ENCODE assay signal across 18 cellular contexts in genomic region chr4:21451032-21451431, GRCh38.
DNase-seq lines count a peak whose midpoint lies in the region; FAIRE-seq and TF ChIP-seq lines count a peak whose summit lies in the region.
"Had no signal": no experiment of that assay in that cellular context is flagged by ENCODE, and none has a peak within 500 bp of the region (broad histone marks: within the 10 kb centered on the region; RNA-seq: fewer than 3 reads in every experiment).

No MANE protein-coding gene starts in this region.

- no peak overlapping the region for H3K4me3 Mint-ChIP-seq in neural progenitor cell
- H3K4me3 Mint-ChIP-seq: endodermal cell; GM23338; T-helper 1 cell treated with Interleukin-12 subunit alpha and Interleukin-12 subunit beta and Interleukin-4 antibody, amounts not matched to agents 30 μg/mL and 1 μg/mL, for 36 hours had no signal

- H3K4me2 ChIP-seq in GM23248 (ENCODE audit: unreplicated experiment) (no peak overlapping the region), neural progenitor cell (no peak overlapping the region)
- H3K4me2 ChIP-seq: GM23338 had no signal

- no peak overlapping the region for H3K27ac Mint-ChIP-seq in neural progenitor cell
- H3K27ac Mint-ChIP-seq: endodermal cell; GM23338; T-helper 1 cell treated with Interleukin-12 subunit alpha and Interleukin-12 subunit beta and Interleukin-4 antibody, amounts not matched to agents 30 μg/mL and 1 μg/mL, for 36 hours had no signal

- H3K27me3 Mint-ChIP-seq in neural progenitor cell (ENCODE audit: insufficient read depth, low read depth) = no peaks in the 10 kb centered on the region

- no peaks in the 10 kb centered on the region for H3K9me3 Mint-ChIP-seq in neural progenitor cell
- H3K9me3 Mint-ChIP-seq: endodermal cell; GM23338; T-helper 1 cell treated with Interleukin-12 subunit alpha and Interleukin-12 subunit beta and Interleukin-4 antibody, amounts not matched to agents 30 μg/mL and 1 μg/mL, for 36 hours had no signal

- WGBS in GM23248 (ENCODE audit: low coverage in 1 of 2, low lambda C conversion rate in 2 of 2, missing lambda C conversion rate in 2 of 2), 2 experiments = 0 to 12% methylated on average over 1 of the region's 1 CpG

- H3K27ac ChIP-seq in GM23248 = no peak overlapping the region
- H3K27ac ChIP-seq in neural progenitor cell = no peak overlapping the region
- H3K27ac ChIP-seq: ascending aorta, C4-2B, neutrophil, spleen had no signal

- in situ Hi-C loops in GM23248 (cut with MboI) = loop anchor here (25.0 kb wide), 1 partner anchor 664 kb away; no protein-coding TSS in a partner anchor

- 0 out of 2 replicates have a peak, but pooled peaks cover 4% of the 10 kb centered on the region for H3K4me1 ChIP-seq in GM23248 (ENCODE audit: insufficient read depth)
- no peaks in the 10 kb centered on the region for H3K4me1 ChIP-seq in neural progenitor cell
- H3K4me1 ChIP-seq: ascending aorta, spleen had no signal

- no peaks in the 10 kb centered on the region for H3K4me1 Mint-ChIP-seq in neural progenitor cell
- H3K4me1 Mint-ChIP-seq: GM23338 had no signal

- H3K4me3 ChIP-seq in GM23248 (no peak overlapping the region), neural progenitor cell (no peak overlapping the region)
- H3K4me3 ChIP-seq: ascending aorta, GM23338, spleen had no signal

- no peaks in the 10 kb centered on the region for H3K36me3 Mint-ChIP-seq in neural progenitor cell

- H3K9me3 ChIP-seq in GM23248 (ENCODE audit: low read depth) = no peaks in the 10 kb centered on the region
- no peaks in the 10 kb centered on the region for H3K9me3 ChIP-seq in neural progenitor cell (ENCODE audit: low read depth)
- H3K9me3 ChIP-seq: ascending aorta, neutrophil had no signal

- no peaks in the 10 kb centered on the region for H3K36me3 ChIP-seq in GM23248 (ENCODE audit: low read depth)
- no peaks in the 10 kb centered on the region for H3K36me3 ChIP-seq in neural progenitor cell
- H3K36me3 ChIP-seq: ascending aorta, neutrophil, spleen had no signal

- H4K20me1 ChIP-seq in GM23248 (ENCODE audit: insufficient read depth) = no peaks in the 10 kb centered on the region
- H4K20me1 ChIP-seq in neural progenitor cell (ENCODE audit: low read depth) = no peaks in the 10 kb centered on the region

- H3K79me2 ChIP-seq in GM23248 (ENCODE audit: insufficient read depth) (no peaks in the 10 kb centered on the region), neural progenitor cell (ENCODE audit: low read depth) (no peaks in the 10 kb centered on the region)

- H3K9ac ChIP-seq in GM23248 (no peak overlapping the region), neural progenitor cell (no peak overlapping the region)

- H2AFZ ChIP-seq in GM23248 (no peak overlapping the region), neural progenitor cell (replicated peaks) (no peak overlapping the region)
- H2AFZ ChIP-seq: GM23338 had no signal

- H3K27me3 ChIP-seq in GM23248 (replicated peaks; ENCODE audit: insufficient read depth) (peaks cover 10% of the 10 kb centered on the region; the same call in 1 of the 2 replicates), neural progenitor cell (no peaks in the 10 kb centered on the region)
- H3K27me3 ChIP-seq: ascending aorta, neutrophil, spleen had no signal

- peaks cover 4% of the 10 kb centered on the region; the same call in 1 of the 2 replicates for H3F3A ChIP-seq in GM23248 (ENCODE audit: insufficient read depth)
- no peaks in the 10 kb centered on the region for H3F3A ChIP-seq in neural progenitor cell (ENCODE audit: low read depth)

- DNase-seq in GM23248 (peak; percentile 55), RCC 7860 (ENCODE audit: low spot score) (peak; percentile 96), cerebellum (ENCODE audit: low spot score) (peak; percentile 62), myocyte (ENCODE audit: low read depth) (peak; percentile 79), NCI-H1048 (lab: John Stamatoyannopoulos, UW) (no peak), middle frontal gyrus (ENCODE audit: extremely low spot score, low spot score) (no peak), neural progenitor cell (ENCODE audit: low spot score) (no peak)
- DNase-seq in NK-92 treated with Interleukin-12 subunit alpha and Interleukin-12 subunit beta, amount 100 ng/mL, for 24 hours (lab: John Stamatoyannopoulos, UW) = no peak
- DNase-seq: activated CD4-positive, alpha-beta T cell treated with anti-CD3 and anti-CD28 coated beads, Interleukin-2, amount 50 U/mL, for 48 hours; endodermal cell; hippocampal formation; spleen; substantia nigra had no signal

- peak; percentile 99 for FAIRE-seq in RCC 7860 (lab: Jason Lieb, UNC)

- no peaks in the 10 kb centered on the region for H3K9me2 ChIP-seq in GM23248 (ENCODE audit: insufficient read depth)

- TF ChIP-seq CTCF in neural progenitor cell (IDR thresholded peaks at IDR 0.05) = no peak

Comparison
In these comparisons a context has a peak if more than half of its experiments do, and no peak if none do; other contexts are left out.
1. DNase-seq: peak in GM23248 (single experiment), RCC 7860 (single experiment), cerebellum (single experiment) and myocyte (single experiment); none in NK-92 treated with Interleukin-12 subunit alpha and Interleukin-12 subunit beta, amount 100 ng/mL, for 24 hours (single experiment), NCI-H1048 (single experiment), middle frontal gyrus (single experiment) and neural progenitor cell (single experiment).